ENCODE assay signal across 1 cellular context in the genomic region with DNA sequence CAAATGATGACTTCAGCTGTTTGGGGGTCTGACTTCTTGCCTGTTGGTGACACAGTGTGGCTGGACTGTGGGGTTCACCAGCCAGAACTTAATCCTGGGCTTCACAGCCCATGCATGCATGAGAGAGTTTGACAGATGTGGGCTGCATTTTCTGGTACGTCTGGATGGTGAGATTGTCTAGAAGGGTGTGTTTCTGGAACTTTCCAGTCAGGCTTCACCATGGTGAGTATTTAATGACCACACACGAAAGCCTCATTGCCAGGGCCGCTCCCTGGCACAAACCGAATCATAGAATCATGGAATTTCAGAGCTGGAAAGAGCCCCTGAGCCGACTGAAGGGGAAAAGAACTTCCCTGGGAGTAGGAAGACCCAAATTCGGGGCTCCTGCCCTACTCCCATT.
TF ChIP-seq lines count a peak whose summit lies in the region.

No MANE protein-coding gene starts in this region.

TF ChIP-seq in HepG2, 621 proteins besides CTCF, POLR2A, EP300 and RAD21:
- TF ChIP-seq ZNF501 (CRISPR knock-in tag; IDR thresholded peaks at IDR 0.05): no peak
- TF ChIP-seq, protein P1, sequence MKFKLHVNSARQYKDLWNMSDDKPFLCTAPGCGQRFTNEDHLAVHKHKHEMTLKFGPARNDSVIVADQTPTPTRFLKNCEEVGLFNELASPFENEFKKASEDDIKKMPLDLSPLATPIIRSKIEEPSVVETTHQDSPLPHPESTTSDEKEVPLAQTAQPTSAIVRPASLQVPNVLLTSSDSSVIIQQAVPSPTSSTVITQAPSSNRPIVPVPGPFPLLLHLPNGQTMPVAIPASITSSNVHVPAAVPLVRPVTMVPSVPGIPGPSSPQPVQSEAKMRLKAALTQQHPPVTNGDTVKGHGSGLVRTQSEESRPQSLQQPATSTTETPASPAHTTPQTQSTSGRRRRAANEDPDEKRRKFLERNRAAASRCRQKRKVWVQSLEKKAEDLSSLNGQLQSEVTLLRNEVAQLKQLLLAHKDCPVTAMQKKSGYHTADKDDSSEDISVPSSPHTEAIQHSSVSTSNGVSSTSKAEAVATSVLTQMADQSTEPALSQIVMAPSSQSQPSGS (CRISPR knock-in tag; IDR thresholded peaks at IDR 0.05): no peak
- TF ChIP-seq, protein P2, sequence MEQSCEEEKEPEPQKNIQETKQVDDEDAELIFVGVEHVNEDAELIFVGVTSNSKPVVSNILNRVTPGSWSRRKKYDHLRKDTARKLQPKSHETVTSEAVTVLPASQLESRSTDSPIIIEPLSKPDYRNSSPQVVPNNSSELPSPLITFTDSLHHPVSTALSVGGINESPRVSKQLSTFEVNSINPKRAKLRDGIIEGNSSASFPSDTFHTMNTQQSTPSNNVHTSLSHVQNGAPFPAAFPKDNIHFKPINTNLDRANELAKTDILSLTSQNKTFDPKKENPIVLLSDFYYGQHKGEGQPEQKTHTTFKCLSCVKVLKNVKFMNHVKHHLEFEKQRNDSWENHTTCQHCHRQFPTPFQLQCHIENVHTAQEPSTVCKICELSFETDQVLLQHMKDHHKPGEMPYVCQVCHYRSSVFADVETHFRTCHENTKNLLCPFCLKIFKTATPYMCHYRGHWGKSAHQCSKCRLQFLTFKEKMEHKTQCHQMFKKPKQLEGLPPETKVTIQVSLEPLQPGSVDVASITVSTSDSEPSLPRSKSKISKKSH (CRISPR knock-in tag; IDR thresholded peaks at IDR 0.05; ENCODE audit: borderline replicate concordance): no peak
- no peak for TF ChIP-seq ZFP90 (CRISPR knock-in tag; IDR thresholded peaks at IDR 0.05; ENCODE audit: borderline replicate concordance)
- no peak for TF ChIP-seq CEBPG (CRISPR knock-in tag; IDR thresholded peaks at IDR 0.05)
- TF ChIP-seq, protein P3, sequence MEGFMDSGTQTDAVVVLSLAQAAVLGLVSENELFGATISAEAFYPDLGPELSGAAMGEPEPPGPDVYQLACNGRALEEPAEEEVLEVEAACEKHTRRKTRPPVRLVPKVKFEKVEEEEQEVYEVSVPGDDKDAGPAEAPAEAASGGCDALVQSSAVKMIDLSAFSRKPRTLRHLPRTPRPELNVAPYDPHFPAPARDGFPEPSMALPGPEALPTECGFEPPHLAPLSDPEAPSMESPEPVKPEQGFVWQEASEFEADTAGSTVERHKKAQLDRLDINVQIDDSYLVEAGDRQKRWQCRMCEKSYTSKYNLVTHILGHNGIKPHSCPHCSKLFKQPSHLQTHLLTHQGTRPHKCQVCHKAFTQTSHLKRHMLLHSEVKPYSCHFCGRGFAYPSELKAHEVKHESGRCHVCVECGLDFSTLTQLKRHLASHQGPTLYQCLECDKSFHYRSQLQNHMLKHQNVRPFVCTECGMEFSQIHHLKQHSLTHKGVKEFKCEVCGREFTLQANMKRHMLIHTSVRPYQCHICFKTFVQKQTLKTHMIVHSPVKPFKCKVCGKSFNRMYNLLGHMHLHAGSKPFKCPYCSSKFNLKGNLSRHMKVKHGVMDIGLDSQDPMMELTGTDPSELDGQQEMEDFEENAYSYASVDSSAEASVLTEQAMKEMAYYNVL (CRISPR knock-in tag; IDR thresholded peaks at IDR 0.05; ENCODE audit: borderline replicate concordance): no peak
- TF ChIP-seq, protein P4, sequence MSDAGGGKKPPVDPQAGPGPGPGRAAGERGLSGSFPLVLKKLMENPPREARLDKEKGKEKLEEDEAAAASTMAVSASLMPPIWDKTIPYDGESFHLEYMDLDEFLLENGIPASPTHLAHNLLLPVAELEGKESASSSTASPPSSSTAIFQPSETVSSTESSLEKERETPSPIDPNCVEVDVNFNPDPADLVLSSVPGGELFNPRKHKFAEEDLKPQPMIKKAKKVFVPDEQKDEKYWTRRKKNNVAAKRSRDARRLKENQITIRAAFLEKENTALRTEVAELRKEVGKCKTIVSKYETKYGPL (CRISPR knock-in tag; IDR thresholded peaks at IDR 0.05): no peak
- no peak for TF ChIP-seq ZNF20 (CRISPR knock-in tag; IDR thresholded peaks at IDR 0.05)
- no peak for TF ChIP-seq PRDM4 (CRISPR knock-in tag; IDR thresholded peaks at IDR 0.05; ENCODE audit: borderline replicate concordance)
- no peak for TF ChIP-seq GABPB1 (CRISPR knock-in tag; IDR thresholded peaks at IDR 0.05)
TF ChIP-seq in HepG2: peak in this region for 0.
